ENCODE assay signal across 9 cellular contexts in genomic region chr2:98476192-98476868, GRCh38. TPM values are rescaled to one million over a fixed set of nuclear protein-coding genes. Genes with fewer than 3 reads are reported as not detected.
DNase-seq lines count a peak whose midpoint lies in the region; ATAC-seq, FAIRE-seq and TF ChIP-seq lines count a peak whose summit lies in the region.
"Had no signal": no experiment of that assay in that cellular context is flagged by ENCODE, and none has a peak within 500 bp of the region (broad histone marks: within the 10 kb centered on the region; RNA-seq: fewer than 3 reads in every experiment).

No MANE protein-coding gene starts in this region.

- POLR2A ChIA-PET in HepG2 (lab: Yijun Ruan, JAX), result no interaction called here

- H3K4me3 ChIP-seq in HepG2 (replicated peaks in 1 of 3; ENCODE audit: insufficient read depth in 1 of 3, low read depth in 2 of 3, low read length in 3 of 3), result no peak overlapping the region
- H3K4me3 ChIP-seq: esophagus muscularis mucosa had no signal

- no peak for TF ChIP-seq POLR2A in HepG2 (IDR thresholded peaks at IDR 0.05; ENCODE audit: insufficient read depth in 1 of 2, low read depth in 2 of 2, low read length in 2 of 2)

- H3K4me2 ChIP-seq in HepG2 (ENCODE audit: low read depth, low read length), result no peak overlapping the region

- H3K79me2 ChIP-seq in HepG2 (ENCODE audit: insufficient read depth, low read length), result no peaks in the 10 kb centered on the region

- DNase-seq in DMS79 (lab: John Stamatoyannopoulos, UW) (peak; percentile 48), NCI-H69 (lab: John Stamatoyannopoulos, UW) (peak; percentile 86), HepG2 (ENCODE audit: low spot score) (no peak), KG1 (lab: John Stamatoyannopoulos, UW) (no peak), G401 (ENCODE audit: low spot score) (no peak)
- DNase-seq: midbrain had no signal

- H3K9ac ChIP-seq in HepG2 (ENCODE audit: insufficient read depth, low read depth, low read length), result no peak overlapping the region

- TF ChIP-seq RAD21 in HepG2 (CRISPR knock-in tag; IDR thresholded peaks at IDR 0.05), result no peak

- H4K20me1 ChIP-seq in HepG2 (ENCODE audit: insufficient read depth, low read length), result peaks cover 6% of the 10 kb centered on the region; the same call in 1 of the 2 replicates

- BruUV-seq in HepG2 (replicated peaks; lab: Mats Ljungman, UMichigan), result no TSS peak

- H3K9me3 ChIP-seq in HepG2 (ENCODE audit: low read length), result no peaks in the 10 kb centered on the region
- H3K9me3 ChIP-seq: esophagus muscularis mucosa had no signal

- 96% methylated on average over 9 of the region's 9 CpGs for WGBS in HepG2 (ENCODE audit: low lambda C conversion rate)

- ATAC-seq in GM21529 (IDR thresholded peaks at IDR 0.05; ENCODE audit: unreplicated experiment), result peak; percentile 40
- no peak for ATAC-seq in HepG2
- no peak for ATAC-seq in GM21367 (IDR thresholded peaks at IDR 0.05; ENCODE audit: unreplicated experiment)

- no peak for TF ChIP-seq CTCF in HepG2 (CRISPR knock-in tag; IDR thresholded peaks at IDR 0.05)

- CTCF ChIA-PET in HepG2 (lab: Yijun Ruan, JAX; ENCODE audit: low intra/inter-chr PET ratio, low total read pairs), result no interaction called here

- H3K4me1 ChIP-seq in HepG2 (ENCODE audit: insufficient read depth, low read length), result peaks cover 9% of the 10 kb centered on the region

- FAIRE-seq in HepG2 (lab: Jason Lieb, UNC), result peak; percentile 23

- no peak overlapping the region for H3K27ac ChIP-seq in HepG2 (ENCODE audit: extremely low read length, insufficient read depth, low read length)
- H3K27ac ChIP-seq: esophagus muscularis mucosa had no signal

- TF ChIP-seq EP300 in HepG2 (IDR thresholded peaks at IDR 0.05; ENCODE audit: low read depth in 2 of 2, low read length in 2 of 2) (no peak), HepG2 (CRISPR knock-in tag; IDR thresholded peaks at IDR 0.05; ENCODE audit: borderline replicate concordance) (no peak)

- intact Hi-C loops in HepG2 (cut with micrococcal nuclease; ENCODE audit: unreplicated experiment), result no loop called here

- H3K27me3 ChIP-seq in HepG2 (ENCODE audit: control insufficient read depth in 1 of 2, insufficient read depth in 2 of 2, low read length in 2 of 2), result no peaks in the 10 kb centered on the region
- H3K27me3 ChIP-seq: esophagus muscularis mucosa had no signal

- no peaks in the 10 kb centered on the region; a peak in 1 of 5 replicates for H3K36me3 ChIP-seq in HepG2 (replicated peaks in 1 of 2; ENCODE audit: control insufficient read depth in 1 of 2, insufficient read depth in 2 of 2, low read length in 2 of 2)
- H3K36me3 ChIP-seq: esophagus muscularis mucosa had no signal

- in situ Hi-C loops in HepG2 (cut with HindIII; ENCODE audit: extremely low pct_ligation_motif_present, low pct_unique_long_range_greater_than_20kb) (no loop called here), G401 (cut with HindIII; ENCODE audit: low sequenced_read_pairs) (no loop called here)

- no peak overlapping the region for H2AFZ ChIP-seq in HepG2 (ENCODE audit: low read length)

TF ChIP-seq in HepG2, 621 proteins besides CTCF, POLR2A, EP300 and RAD21 (continues in another document):
- TF ChIP-seq ZSCAN5A (CRISPR knock-in tag; IDR thresholded peaks at IDR 0.05; ENCODE audit: borderline replicate concordance) (no peak), REL (CRISPR knock-in tag; conservative IDR thresholded peaks at IDR 0.05) (no peak), ZKSCAN5 (CRISPR knock-in tag; IDR thresholded peaks at IDR 0.05) (no peak), HDAC1 (CRISPR knock-in tag; IDR thresholded peaks at IDR 0.05) (no peak), ARID5B (CRISPR knock-in tag; IDR thresholded peaks at IDR 0.05) (no peak), IRF9 (CRISPR knock-in tag; IDR thresholded peaks at IDR 0.05; ENCODE audit: borderline replicate concordance) (no peak), MYPOP (CRISPR knock-in tag; IDR thresholded peaks at IDR 0.05) (no peak), SALL2 (CRISPR knock-in tag; IDR thresholded peaks at IDR 0.05) (no peak)

RNA-seq across cellular contexts. Expression of gene INPP4A, which starts 31.7 kb away (rescaled TPM):
- 7.9 and 10.9 TPM in 2 replicates for total RNA-seq in HepG2 (2016; rRNA removed; fragmentation: Illumina TruSeq; extraction: Trizol)
- total RNA-seq in HepG2 (2016; cell fraction: cytosol; rRNA removed; fragmentation: Illumina TruSeq; extraction: Trizol; ENCODE audit: low read depth), result 1.4 and 2.1 TPM in 2 replicates
- 7.9 and 10.3 TPM in 2 replicates for total RNA-seq in HepG2 (2016; cell fraction: insoluble cytoplasmic fraction; rRNA removed; fragmentation: Illumina TruSeq; extraction: Trizol)
- total RNA-seq in HepG2 (2016; cell fraction: membrane; rRNA removed; fragmentation: Illumina TruSeq; extraction: Trizol), result 5.0 and 5.2 TPM in 2 replicates
- 15.4 and 17.5 TPM in 2 replicates for total RNA-seq in HepG2 (2016; cell fraction: nucleus; rRNA removed; fragmentation: Illumina TruSeq; extraction: Trizol)
- 10.1 and 14.2 TPM in 2 replicates for polyA plus RNA-seq in HepG2 (2011; rRNA removed)
- polyA plus RNA-seq in HepG2 (2011; cell fraction: cytosol; rRNA removed), result 6.9 and 8.5 TPM in 2 replicates
- 48.2 and 51.5 TPM in 2 replicates for polyA plus RNA-seq in HepG2 (2011; cell fraction: nucleus; rRNA removed)
- polyA plus RNA-seq in HepG2 (2012), result 7.2 and 8.8 TPM in 2 replicates
- 0.58 and 0.63 TPM in 2 replicates for polyA plus RNA-seq in HepG2 (2016; cell fraction: cytosol; fragmentation: Illumina TruSeq; extraction: Trizol; ENCODE audit: low read depth)
- 4.8 and 5.7 TPM in 2 replicates for polyA plus RNA-seq in HepG2 (2016; cell fraction: insoluble cytoplasmic fraction; fragmentation: Illumina TruSeq; extraction: Trizol; ENCODE audit: low read depth)
- 1.7 and 1.9 TPM in 2 replicates for polyA plus RNA-seq in HepG2 (2016; cell fraction: membrane; fragmentation: Illumina TruSeq; extraction: Trizol; ENCODE audit: low read depth)
- 13.1 and 16.7 TPM in 2 replicates for polyA plus RNA-seq in HepG2 (2016; cell fraction: nucleus; fragmentation: Illumina TruSeq; extraction: Trizol; ENCODE audit: insufficient read depth, low read depth)
- 53.3 and 60.1 TPM in 2 replicates for polyA minus RNA-seq in HepG2 (2011; rRNA and poly(A)+ RNA removed; ENCODE audit: low replicate concordance)
- polyA minus RNA-seq in HepG2 (2011; cell fraction: cytosol; rRNA and poly(A)+ RNA removed), result 8.1 and 11.8 TPM in 2 replicates
- polyA minus RNA-seq in HepG2 (2011; cell fraction: nucleus; rRNA and poly(A)+ RNA removed), result 56.7 and 68.1 TPM in 2 replicates
- total RNA-seq in G401 (2014; rRNA removed; shearing (Covaris generic)), result 11.3 and 15.2 TPM in 2 replicates

Comparison
In these comparisons a context has a peak if more than half of its experiments do, and no peak if none do; other contexts are left out.
1. DNase-seq: peak in DMS79 (single experiment) and NCI-H69 (single experiment); none in HepG2 (single experiment), KG1 (single experiment) and G401 (single experiment).